8 cellular contexts compared by ENCODE assay signal in genomic region chr20:45322952-45323383, GRCh38. TPM values are rescaled to one million over a fixed set of nuclear protein-coding genes. Genes with fewer than 3 reads are reported as not detected.
DNase-seq lines count a peak whose midpoint lies in the region; ATAC-seq and TF ChIP-seq lines count a peak whose summit lies in the region.

No MANE protein-coding gene starts in this region.

- no peaks in the 10 kb centered on the region for H3K79me2 ChIP-seq in OCI-LY3 (ENCODE audit: low read length)

- peaks cover 22% of the 10 kb centered on the region for H3K36me3 Mint-ChIP-seq in activated CD4-positive, alpha-beta T cell treated with anti-CD3 and anti-CD28 coated beads, Interleukin-2, amount 10 ng/mL, durations not matched to agents 24 days and 14 days (ENCODE audit: low read depth)
- H3K36me3 Mint-ChIP-seq in osteocyte (ENCODE audit: unreplicated experiment), result peaks cover 4% of the 10 kb centered on the region

- H3K36me3 ChIP-seq in OCI-LY3 (replicated peaks; ENCODE audit: low read depth, low read length), result peaks cover 4% of the 10 kb centered on the region

- H3K4me3 ChIP-seq in OCI-LY3 (ENCODE audit: low read length) (no peak overlapping the region), epithelial cell of proximal tubule (ENCODE audit: low read depth, low read length) (no peak overlapping the region)

- H3K4me2 ChIP-seq in OCI-LY3 (ENCODE audit: low read length), result peak overlapping the region; percentile 38

- no peak overlapping the region for H3K4me3 Mint-ChIP-seq in activated CD4-positive, alpha-beta T cell treated with anti-CD3 and anti-CD28 coated beads, Interleukin-2, amount 10 ng/mL, durations not matched to agents 24 days and 14 days
- no peak overlapping the region for H3K4me3 Mint-ChIP-seq in osteocyte (ENCODE audit: unreplicated experiment)

- no peak for ATAC-seq in HG02642 (IDR thresholded peaks at IDR 0.05; ENCODE audit: poor library complexity, unreplicated experiment)

- peak overlapping the region; percentile 37 for H3K27ac Mint-ChIP-seq in activated CD4-positive, alpha-beta T cell treated with anti-CD3 and anti-CD28 coated beads, Interleukin-2, amount 10 ng/mL, durations not matched to agents 24 days and 14 days
- H3K27ac Mint-ChIP-seq in osteocyte (ENCODE audit: unreplicated experiment), result no peak overlapping the region

- no peak overlapping the region for H3K27ac ChIP-seq in OCI-LY3 (ENCODE audit: low read length)

- intact Hi-C loops in activated CD4-positive, alpha-beta T cell treated with anti-CD3 and anti-CD28 coated beads, Interleukin-2, amount 10 ng/mL, durations not matched to agents 24 days and 14 days (cut with micrococcal nuclease), result no loop called here

- peaks cover 7% of the 10 kb centered on the region for H3K27me3 ChIP-seq in OCI-LY3 (ENCODE audit: low read depth, low read length)

- peaks cover 38% of the 10 kb centered on the region for H3K4me1 ChIP-seq in OCI-LY3 (ENCODE audit: low read length)

- TF ChIP-seq CTCF in OCI-LY3 (IDR thresholded peaks at IDR 0.05; ENCODE audit: low read depth, low read length) (peak; percentile 95), epithelial cell of proximal tubule (conservative IDR thresholded peaks at IDR 0.05; ENCODE audit: low read depth, low read length) (peak; percentile 45), osteocyte (IDR thresholded peaks at IDR 0.05) (peak; percentile 43)

- no peaks in the 10 kb centered on the region for H3K27me3 Mint-ChIP-seq in activated CD4-positive, alpha-beta T cell treated with anti-CD3 and anti-CD28 coated beads, Interleukin-2, amount 10 ng/mL, durations not matched to agents 24 days and 14 days
- no peaks in the 10 kb centered on the region for H3K27me3 Mint-ChIP-seq in osteocyte (ENCODE audit: unreplicated experiment)

- H3K9me3 ChIP-seq in OCI-LY3 (ENCODE audit: insufficient read depth, low read length), result no peaks in the 10 kb centered on the region

- H2AFZ ChIP-seq in OCI-LY3 (ENCODE audit: low read depth, low read length), result peak overlapping the region; percentile 7; the same call in 1 of the 2 replicates

- no peaks in the 10 kb centered on the region for H4K20me1 ChIP-seq in OCI-LY3 (ENCODE audit: insufficient read depth, low read length)

- no peak overlapping the region for H3K9ac ChIP-seq in OCI-LY3 (ENCODE audit: low read length)

- H3K4me1 Mint-ChIP-seq in activated CD4-positive, alpha-beta T cell treated with anti-CD3 and anti-CD28 coated beads, Interleukin-2, amount 10 ng/mL, durations not matched to agents 24 days and 14 days, result peaks cover 29% of the 10 kb centered on the region
- peaks cover 4% of the 10 kb centered on the region for H3K4me1 Mint-ChIP-seq in osteocyte (ENCODE audit: unreplicated experiment)

- peaks cover 4% of the 10 kb centered on the region for H3K9me3 Mint-ChIP-seq in activated CD4-positive, alpha-beta T cell treated with anti-CD3 and anti-CD28 coated beads, Interleukin-2, amount 10 ng/mL, durations not matched to agents 24 days and 14 days
- no peaks in the 10 kb centered on the region for H3K9me3 Mint-ChIP-seq in osteocyte (ENCODE audit: unreplicated experiment)

- peak; percentile 67 for DNase-seq in activated CD4-positive, alpha-beta T cell treated with anti-CD3 and anti-CD28 coated beads, Interleukin-2, amount 10 ng/mL, durations not matched to agents 24 days and 14 days
- no peak for DNase-seq in activated CD4-positive, alpha-beta T cell treated with anti-CD3 and anti-CD28 coated beads for 4 hours
- DNase-seq in epithelial cell of proximal tubule (ENCODE audit: low read depth), result no peak
- DNase-seq in osteocyte (ENCODE audit: extremely low spot score, unreplicated experiment), result no peak
- no peak for DNase-seq in T-helper 9 cell
- DNase-seq in DMS79 treated with DMSO at 0.1 percent for 48 hours (lab: John Stamatoyannopoulos, UW), result no peak

RNA-seq across cellular contexts. Expression of gene MATN4, which starts 14.9 kb away (rescaled TPM):
- 1.2 and 1.5 TPM in 2 replicates for total RNA-seq in activated CD4-positive, alpha-beta T cell treated with anti-CD3 and anti-CD28 coated beads, Interleukin-2, amount 10 ng/mL, durations not matched to agents 24 days and 14 days
- total RNA-seq in epithelial cell of proximal tubule (not detected in 2 replicates), osteocyte (not detected in 2 replicates)

RNA-seq across cellular contexts. Expression of gene RBPJL, which starts 16.3 kb away (rescaled TPM):
- not detected in 2 replicates for total RNA-seq in activated CD4-positive, alpha-beta T cell treated with anti-CD3 and anti-CD28 coated beads, Interleukin-2, amount 10 ng/mL, durations not matched to agents 24 days and 14 days
- total RNA-seq in epithelial cell of proximal tubule (not detected in 2 replicates), osteocyte (not detected in 2 replicates)

RNA-seq across cellular contexts. Expression of gene SDC4, which starts 25.3 kb away (rescaled TPM):
- 177 and 185 TPM in 2 replicates for total RNA-seq in activated CD4-positive, alpha-beta T cell treated with anti-CD3 and anti-CD28 coated beads, Interleukin-2, amount 10 ng/mL, durations not matched to agents 24 days and 14 days
- total RNA-seq in epithelial cell of proximal tubule (153 and 239 TPM in 2 replicates), osteocyte (31.5 and 32.3 TPM in 2 replicates)

RNA-seq across cellular contexts. Expression of gene SYS1, which starts 40.0 kb away (rescaled TPM):
- total RNA-seq in activated CD4-positive, alpha-beta T cell treated with anti-CD3 and anti-CD28 coated beads, Interleukin-2, amount 10 ng/mL, durations not matched to agents 24 days and 14 days, result 24.4 and 26.2 TPM in 2 replicates
- total RNA-seq in epithelial cell of proximal tubule (22.6 and 30.3 TPM in 2 replicates), osteocyte (23.7 and 23.8 TPM in 2 replicates)

RNA-seq across cellular contexts. Expression of gene TP53TG5, which starts 55.2 kb away (rescaled TPM):
- 0.12 TPM in 1 of 2 replicates, not detected in the other for total RNA-seq in activated CD4-positive, alpha-beta T cell treated with anti-CD3 and anti-CD28 coated beads, Interleukin-2, amount 10 ng/mL, durations not matched to agents 24 days and 14 days
- total RNA-seq in epithelial cell of proximal tubule (not detected in 2 replicates), osteocyte (not detected in 2 replicates)

Comparison
In these comparisons a context has a peak if more than half of its experiments do, and no peak if none do; other contexts are left out.
1. CTCF ChIP-seq: peak in every context shown above with its lines; median percentile 95 in OCI-LY3; 45 in epithelial cell of proximal tubule; 43 in osteocyte.